In the genomic region with DNA sequence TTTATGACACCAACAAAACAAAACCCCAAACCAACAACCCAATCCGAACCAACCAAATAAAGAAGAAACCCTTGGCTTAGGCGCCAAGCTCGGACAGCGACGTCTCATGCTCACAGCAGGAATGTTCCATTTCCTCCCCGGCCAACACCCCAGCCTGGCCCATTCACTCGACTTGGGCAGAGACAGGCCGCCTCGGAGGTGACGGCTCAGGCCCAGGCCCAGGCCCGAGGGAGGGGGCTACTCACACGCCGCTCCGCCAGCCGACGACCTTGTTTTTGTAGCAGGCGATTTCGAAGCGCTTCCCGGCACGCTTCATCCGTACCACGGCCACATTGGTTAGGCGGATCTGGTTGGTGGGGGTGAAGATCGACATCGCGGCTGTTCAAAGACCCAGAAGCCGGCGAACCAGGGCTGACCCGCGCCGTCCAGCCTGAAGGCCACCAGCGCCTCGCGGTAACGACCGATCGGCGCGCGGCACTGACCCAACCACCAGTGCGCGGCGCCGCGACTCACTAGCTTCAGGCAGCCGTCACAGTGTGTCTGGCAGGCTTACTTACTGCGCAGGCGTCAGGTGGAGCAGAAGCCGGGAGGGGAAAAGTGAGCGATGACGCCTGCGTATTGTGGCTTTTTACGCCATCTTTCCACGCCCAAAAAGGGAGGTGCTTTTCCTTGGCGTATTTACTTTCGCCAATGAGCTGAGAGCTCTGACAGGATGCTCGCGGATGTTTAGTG, we compare ENCODE assay signal across 8 cellular contexts. TPM values are rescaled to one million over a fixed set of nuclear protein-coding genes. Genes with fewer than 3 reads are reported as not detected.
DNase-seq lines count a peak whose midpoint lies in the region; ATAC-seq and TF ChIP-seq lines count a peak whose summit lies in the region.
"Not testable (repeated sequence)": the region's sequence is repeated elsewhere in the genome, so short reads cannot be mapped to it uniquely, and the experiment has no call there.

Gene SBDS (minus strand): TSS at position 542 of the 732 bp plus-strand sequence. CDS start 169 bp downstream, at position 373.

- H3K36me3 Mint-ChIP-seq in activated CD4-positive, alpha-beta T cell treated with anti-CD3 and anti-CD28 coated beads, Interleukin-2, amount 10 ng/mL, durations not matched to agents 24 days and 14 days (ENCODE audit: low read depth) = peaks cover 34% of the 10 kb centered on the region

- POLR2A ChIA-PET in BJ (lab: Charles Lee) = interaction anchor here (0.5 kb wide), 1 partner anchor 31 kb away, joined by 5 read pairs; no protein-coding TSS in a partner anchor

- peak; percentile 73 for ATAC-seq in GM19324 (IDR thresholded peaks at IDR 0.05; ENCODE audit: low FRiP score, unreplicated experiment)
- ATAC-seq in HG03469 (IDR thresholded peaks at IDR 0.05; ENCODE audit: unreplicated experiment) = peak; percentile 46

- DNase-seq in BJ (ENCODE audit: low read depth) = peak; percentile 98
- peak; percentile 95 for DNase-seq in NCI-H526 treated with DMSO at 0.1 percent for 48 hours (lab: John Stamatoyannopoulos, UW)
- DNase-seq in activated CD4-positive, alpha-beta T cell treated with anti-CD3 and anti-CD28 coated beads, Interleukin-2, amount 10 ng/mL, durations not matched to agents 24 days and 14 days = peak; percentile 99
- DNase-seq in colonic mucosa = peak; percentile 96
- DNase-seq in stimulated activated CD4-positive, alpha-beta T cell treated with anti-CD3 and anti-CD28 coated beads, Interleukin-1b, Interleukin-23, amount 100 ng/mL, for 4 hours (ENCODE audit: low read depth in 2 of 2) = peak; percentile 72 to 86

- intact Hi-C loops in activated CD4-positive, alpha-beta T cell treated with anti-CD3 and anti-CD28 coated beads, Interleukin-2, amount 10 ng/mL, durations not matched to agents 24 days and 14 days (cut with micrococcal nuclease) = loop anchor here (2.0 to 10.0 kb wide), 6 partner anchors 312 to 1240 kb away; partner anchors contain the start of genes GUSB and VKORC1L1
- intact Hi-C loops in colonic mucosa (cut with DNase I) = loop anchor here (10.0 kb wide), 2 partner anchors 50 to 150 kb away; no protein-coding TSS in a partner anchor

- not testable (repeated sequence) for H3K4me1 ChIP-seq in colonic mucosa

- H3K36me3 ChIP-seq in BJ (ENCODE audit: control insufficient read depth, insufficient read depth, low read length); colonic mucosa: not testable (repeated sequence)

- not testable (repeated sequence) for TF ChIP-seq CTCF in BJ (IDR thresholded peaks at IDR 0.05; ENCODE audit: insufficient read depth, low read depth, low read length); colonic mucosa (IDR thresholded peaks at IDR 0.05)

- peak within 1 kb of the TSS; percentile 100 for H3K27ac Mint-ChIP-seq in activated CD4-positive, alpha-beta T cell treated with anti-CD3 and anti-CD28 coated beads, Interleukin-2, amount 10 ng/mL, durations not matched to agents 24 days and 14 days

- H3K4me1 Mint-ChIP-seq in activated CD4-positive, alpha-beta T cell treated with anti-CD3 and anti-CD28 coated beads, Interleukin-2, amount 10 ng/mL, durations not matched to agents 24 days and 14 days = peaks cover 25% of the 10 kb centered on the region

- H3K27ac ChIP-seq in colonic mucosa (peak within 1 kb of the TSS; percentile 86), layer of hippocampus (ENCODE audit: low read depth, low read length) (peak within 1 kb of the TSS; percentile 87)

- H3K27me3 ChIP-seq in BJ (ENCODE audit: control insufficient read depth, insufficient read depth, low read length); colonic mucosa; layer of hippocampus (ENCODE audit: control insufficient read depth, insufficient read depth, low read length): not testable (repeated sequence)

- not testable (repeated sequence) for H3K27me3 Mint-ChIP-seq in activated CD4-positive, alpha-beta T cell treated with anti-CD3 and anti-CD28 coated beads, Interleukin-2, amount 10 ng/mL, durations not matched to agents 24 days and 14 days

- CTCF ChIA-PET in BJ (lab: Yijun Ruan, JAX) = interaction anchor here (0.6 kb wide), 1 partner anchor 23 kb away, joined by 3 read pairs; no protein-coding TSS in a partner anchor

- H3K4me3 ChIP-seq in BJ (ENCODE audit: low read depth, low read length) (peak within 1 kb of the TSS; percentile 76), colonic mucosa (peak within 1 kb of the TSS; percentile 53)

- H3K4me3 Mint-ChIP-seq in activated CD4-positive, alpha-beta T cell treated with anti-CD3 and anti-CD28 coated beads, Interleukin-2, amount 10 ng/mL, durations not matched to agents 24 days and 14 days = peak within 1 kb of the TSS; percentile 92

- peak within 1 kb of the TSS; percentile 76 to 87 for H3K9ac ChIP-seq in colonic mucosa (ENCODE audit: low read depth in 2 of 2, low read length in 2 of 2)

- H3K9me3 ChIP-seq in colonic mucosa = not testable (repeated sequence)

- not testable (repeated sequence) for H3K9me3 Mint-ChIP-seq in activated CD4-positive, alpha-beta T cell treated with anti-CD3 and anti-CD28 coated beads, Interleukin-2, amount 10 ng/mL, durations not matched to agents 24 days and 14 days

RNA-seq across cellular contexts. Expression of gene SBDS, which starts in this region (rescaled TPM):
- 52.5 and 104 TPM in 2 replicates for polyA plus RNA-seq in BJ (2011; rRNA removed)
- 13.9 and 17.4 TPM in 2 replicates for polyA minus RNA-seq in BJ (2011; rRNA and poly(A)+ RNA removed)
- 68.6 and 72.8 TPM in 2 replicates for total RNA-seq in activated CD4-positive, alpha-beta T cell treated with anti-CD3 and anti-CD28 coated beads, Interleukin-2, amount 10 ng/mL, durations not matched to agents 24 days and 14 days
- 100 to 1,000 TPM; 102 to 112 TPM for total RNA-seq in colonic mucosa

Comparison
In these comparisons a context has a peak if more than half of its experiments do, and no peak if none do; other contexts are left out.
1. Peak in every context shown above with its lines: DNase-seq, ATAC-seq, H3K4me3 ChIP-seq and H3K27ac ChIP-seq.